In the genomic region with DNA sequence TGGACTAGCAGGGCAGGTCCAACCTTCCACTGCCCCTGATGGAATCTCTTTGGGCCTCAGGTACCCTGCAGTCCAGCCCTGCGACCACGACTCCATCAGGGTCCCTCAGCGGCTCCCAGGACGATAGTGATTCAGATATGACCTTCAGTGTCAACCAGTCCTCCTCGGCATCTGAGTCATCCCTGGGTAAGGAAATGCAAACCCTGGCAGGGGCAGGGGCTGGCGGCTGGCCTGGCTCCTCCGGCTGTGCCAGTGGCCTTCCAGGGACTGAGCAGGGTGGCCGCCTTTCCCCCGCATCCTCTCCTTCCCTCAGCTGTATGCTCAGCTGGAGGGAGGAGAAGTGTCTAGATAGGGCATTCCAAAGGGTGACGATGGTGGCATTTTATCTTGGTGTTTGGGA, we compare ENCODE assay signal across 30 cellular contexts. TPM values are rescaled to one million over a fixed set of nuclear protein-coding genes. Genes with fewer than 3 reads are reported as not detected.
DNase-seq lines count a peak whose midpoint lies in the region; ATAC-seq, FAIRE-seq and TF ChIP-seq lines count a peak whose summit lies in the region.
"Had no signal": no experiment of that assay in that cellular context is flagged by ENCODE, and none has a peak within 500 bp of the region (broad histone marks: within the 10 kb centered on the region; RNA-seq: fewer than 3 reads in every experiment).

No MANE protein-coding gene starts in this region.

- H3K36me3 Mint-ChIP-seq in MCF 10A (ENCODE audit: insufficient read depth, unreplicated experiment) = peaks cover 3% of the 10 kb centered on the region
- H3K36me3 Mint-ChIP-seq: activated CD4-positive, alpha-beta memory T cell treated with anti-CD3 and anti-CD28 coated beads for 36 hours; activated naive CD8-positive, alpha-beta T cell treated with anti-CD3 and anti-CD28 coated beads for 36 hours; natural killer cell had no signal

- no peak overlapping the region for H3K27ac Mint-ChIP-seq in MCF 10A (ENCODE audit: low read depth, unreplicated experiment)
- H3K27ac Mint-ChIP-seq: activated CD4-positive, alpha-beta memory T cell treated with anti-CD3 and anti-CD28 coated beads for 36 hours; activated naive CD8-positive, alpha-beta T cell treated with anti-CD3 and anti-CD28 coated beads for 36 hours; natural killer cell; stimulated activated memory B cell treated with anti-CD40 and anti-IgM and Interleukin-4, amounts not matched to agents 10 μg/mL and 1 μg/mL and 100 μg/mL, for 72 hours had no signal

- TF ChIP-seq RAD21 in SK-N-SH (IDR thresholded peaks at IDR 0.05; ENCODE audit: low read length) = no peak

- no peaks in the 10 kb centered on the region for H3K9me3 Mint-ChIP-seq in MCF 10A (ENCODE audit: unreplicated experiment)
- H3K9me3 Mint-ChIP-seq: activated CD4-positive, alpha-beta memory T cell treated with anti-CD3 and anti-CD28 coated beads for 36 hours; CD4-positive, alpha-beta T cell; central memory CD8-positive, alpha-beta T cell had no signal

- WGBS in mammary epithelial cell (ENCODE audit: low coverage, missing lambda C conversion rate) = 94% methylated on average over 9 of the region's 10 CpGs
- WGBS in SK-N-SH (ENCODE audit: low lambda C conversion rate) = 75% methylated on average over 10 of the region's 10 CpGs
- 88 to 91% methylated on average over 10 of the region's 10 CpGs for WGBS in pancreas, 2 donors
- 90% methylated on average over 10 of the region's 10 CpGs for WGBS in smooth muscle cell (ENCODE audit: low lambda C conversion rate)

- H3K27me3 ChIP-seq in mammary epithelial cell (ENCODE audit: insufficient read depth, low read length) = no peaks in the 10 kb centered on the region
- no peaks in the 10 kb centered on the region for H3K27me3 ChIP-seq in SK-N-SH (ENCODE audit: insufficient read depth)
- no peaks in the 10 kb centered on the region for H3K27me3 ChIP-seq in uterus
- H3K27me3 ChIP-seq in pancreas = no peaks in the 10 kb centered on the region
- H3K27me3 ChIP-seq in smooth muscle cell (ENCODE audit: low read depth) = peaks cover 7% of the 10 kb centered on the region
- H3K27me3 ChIP-seq: Peyer's patch had no signal

- TF ChIP-seq EP300 in SK-N-SH (IDR thresholded peaks at IDR 0.05; ENCODE audit: borderline replicate concordance in 1 of 2, low read depth in 1 of 2, low read length in 1 of 2) = no peak

- H3K36me3 ChIP-seq in mammary epithelial cell (ENCODE audit: insufficient read depth, low read length) (no peaks in the 10 kb centered on the region), SK-N-SH (replicated peaks in 1 of 2; ENCODE audit: control insufficient read depth in 1 of 2, insufficient read depth in 2 of 2, low read length in 1 of 2) (no peaks in the 10 kb centered on the region), uterus (no peaks in the 10 kb centered on the region), pancreas (no peaks in the 10 kb centered on the region), smooth muscle cell (ENCODE audit: low read depth) (no peaks in the 10 kb centered on the region)

- TF ChIP-seq POLR2A in uterus (IDR thresholded peaks at IDR 0.05) = no peak

- H4K20me1 ChIP-seq in mammary epithelial cell (ENCODE audit: insufficient read depth, low read length) = no peaks in the 10 kb centered on the region
- H4K20me1 ChIP-seq in SK-N-SH (ENCODE audit: insufficient read depth) = no peaks in the 10 kb centered on the region
- peaks cover 4% of the 10 kb centered on the region for H4K20me1 ChIP-seq in smooth muscle cell (ENCODE audit: low read depth)

- no peak overlapping the region for H3K27ac ChIP-seq in mammary epithelial cell (ENCODE audit: insufficient read depth, low read depth, low read length)
- no peak overlapping the region for H3K27ac ChIP-seq in SK-N-SH (ENCODE audit: low read depth in 2 of 2, low read length in 1 of 2)
- H3K27ac ChIP-seq in uterus = peak overlapping the region; percentile 17 to 38
- H3K27ac ChIP-seq in pancreas = no peak overlapping the region
- no peak overlapping the region for H3K27ac ChIP-seq in smooth muscle cell (ENCODE audit: low read depth)
- H3K27ac ChIP-seq: 22Rv1, HL-60 had no signal

- H3K27me3 Mint-ChIP-seq in MCF 10A (ENCODE audit: insufficient read depth, unreplicated experiment) = no peaks in the 10 kb centered on the region
- H3K27me3 Mint-ChIP-seq: CD4-positive, alpha-beta T cell had no signal

- BruUV-seq in MCF 10A (replicated peaks; lab: Mats Ljungman, UMichigan) = no TSS peak
- no TSS peak for BruUV-seq in mammary epithelial cell (replicated peaks; lab: Mats Ljungman, UMichigan)

- H3K4me3 Mint-ChIP-seq in MCF 10A (ENCODE audit: unreplicated experiment) = no peak overlapping the region
- H3K4me3 Mint-ChIP-seq: activated CD4-positive, alpha-beta memory T cell treated with anti-CD3 and anti-CD28 coated beads for 36 hours; activated naive CD8-positive, alpha-beta T cell treated with anti-CD3 and anti-CD28 coated beads for 36 hours; CD4-positive, alpha-beta T cell; central memory CD8-positive, alpha-beta T cell; dendritic cell treated with granulocyte-macrophage colony-stimulating factor and Interleukin-4, amounts not matched to agents 40 ng/mL and 50 ng/mL, for 4 days; natural killer cell; stimulated activated memory B cell treated with anti-CD40 and anti-IgM and Interleukin-4, amounts not matched to agents 10 μg/mL and 1 μg/mL and 100 μg/mL, for 72 hours had no signal

- no peaks in the 10 kb centered on the region for H3K9me2 ChIP-seq in SK-N-SH

- no peaks in the 10 kb centered on the region for H3K4me1 Mint-ChIP-seq in MCF 10A (ENCODE audit: insufficient read depth, unreplicated experiment)

- H3K9me3 ChIP-seq in mammary epithelial cell (replicated peaks; ENCODE audit: insufficient read depth, low read length) (no peaks in the 10 kb centered on the region), SK-N-SH (no peaks in the 10 kb centered on the region), uterus (no peaks in the 10 kb centered on the region), pancreas (no peaks in the 10 kb centered on the region), smooth muscle cell (replicated peaks; ENCODE audit: low read depth) (no peaks in the 10 kb centered on the region)
- H3K9me3 ChIP-seq: Peyer's patch had no signal

- intact Hi-C loops in MCF 10A (cut with micrococcal nuclease) (no loop called here), mammary epithelial cell (cut with micrococcal nuclease) (no loop called here), uterus (cut with DNase I; ENCODE audit: low total_unique reads) (no loop called here), pancreas (cut with DNase I) (no loop called here)

- H3K9ac ChIP-seq in mammary epithelial cell (ENCODE audit: insufficient read depth, low read length) = no peak overlapping the region
- no peak overlapping the region for H3K9ac ChIP-seq in SK-N-SH
- H3K9ac ChIP-seq in smooth muscle cell (ENCODE audit: low read depth) = no peak overlapping the region

- CTCF ChIA-PET in MCF 10A (lab: Yijun Ruan, JAX) (interaction anchor here (0.8 to 2.0 kb wide), 5 partner anchors 8 to 27 kb away, joined by 3 to 23 read pairs (median 5); no protein-coding TSS in a partner anchor), mammary epithelial cell (lab: Charles Lee; ENCODE audit: low non-redundant PET) (no interaction called here), SK-N-SH (lab: Yijun Ruan, JAX) (interaction anchor here (1.1 to 5.6 kb wide), 4 partner anchors 11 to 234 kb away, joined by 4 to 44 read pairs (median 4); no protein-coding TSS in a partner anchor)

- H3K4me3 ChIP-seq in mammary epithelial cell (replicated peaks in 1 of 3; ENCODE audit: insufficient read depth in 1 of 3, low read depth in 2 of 3, low read length in 3 of 3) (no peak overlapping the region), SK-N-SH (ENCODE audit: low read depth in 2 of 2, low read length in 1 of 2) (no peak overlapping the region), uterus (no peak overlapping the region), pancreas (no peak overlapping the region), smooth muscle cell (no peak overlapping the region)
- H3K4me3 ChIP-seq: Peyer's patch had no signal

- DNase-seq in MCF 10A (ENCODE audit: unreplicated experiment) = peak; percentile 24
- DNase-seq in mammary epithelial cell = no peak
- no peak for DNase-seq in SK-N-SH
- DNase-seq in hepatic stellate cell (ENCODE audit: low spot score) = peak; percentile 76
- no peak for DNase-seq in uterus
- no peak for DNase-seq in pancreas
- no peak for DNase-seq in smooth muscle cell (lab: John Stamatoyannopoulos, UW; ENCODE audit: unreplicated experiment)
- DNase-seq in NK-92 (lab: John Stamatoyannopoulos, UW; ENCODE audit: unreplicated experiment) = no peak
- DNase-seq: activated CD4-positive, alpha-beta memory T cell treated with anti-CD3 and anti-CD28 coated beads for 36 hours; activated naive CD8-positive, alpha-beta T cell treated with anti-CD3 and anti-CD28 coated beads for 36 hours; CD4-positive, alpha-beta T cell; DMS 273 treated with DMSO at 0.1 percent for 48 hours; GOT3; Kasumi-1; natural killer cell; NCI-H1092; NCI-H2029; NCI-H524 treated with DMSO at 0.1 percent for 48 hours; Peyer's patch; stimulated activated CD4-positive, alpha-beta T cell treated with anti-CD3 and anti-CD28 coated beads, Interleukin-12 subunit alpha, Interleukin-12 subunit beta, amount 100 ng/mL, for 4 hours; stimulated activated CD4-positive, alpha-beta T cell treated with anti-CD3 and anti-CD28 coated beads, Interleukin-4, amount 100 ng/mL, for 24 hours had no signal

- H3F3A ChIP-seq in SK-N-SH (replicated peaks; ENCODE audit: insufficient read depth) = no peaks in the 10 kb centered on the region
- no peaks in the 10 kb centered on the region for H3F3A ChIP-seq in smooth muscle cell (ENCODE audit: low read depth)

- ATAC-seq in pancreas = no peak
- ATAC-seq: activated CD4-positive, CD25-positive, alpha-beta regulatory T cell treated with anti-CD3 and anti-CD28 coated beads, Interleukin-2, amount 50 U/mL, for 24 hours; HepG2; natural killer cell; stimulated activated memory B cell treated with anti-CD40 and anti-IgM and Interleukin-4, amounts not matched to agents 10 μg/mL and 1 μg/mL and 100 μg/mL, for 72 hours had no signal

- dilution Hi-C loops in mammary epithelial cell (cut with HindIII; ENCODE audit: low sequenced_read_pairs) = no loop called here

- H3K4me2 ChIP-seq in mammary epithelial cell (ENCODE audit: insufficient read depth, low read depth, low read length) (no peak overlapping the region), SK-N-SH (no peak overlapping the region), smooth muscle cell (no peak overlapping the region)

- in situ Hi-C loops in mammary epithelial cell (cut with MboI; ENCODE audit: low sequenced_read_pairs in 2 of 2) = no loop called here

- no peak for TF ChIP-seq CTCF in MCF 10A (IDR thresholded peaks at IDR 0.05; ENCODE audit: unreplicated experiment)
- TF ChIP-seq CTCF in mammary epithelial cell (conservative IDR thresholded peaks at IDR 0.05 in 1 of 2, IDR thresholded peaks at IDR 0.05 in 1 of 2; ENCODE audit: extremely low read depth in 1 of 2, insufficient read depth in 1 of 2, low read depth in 1 of 2, low read length in 2 of 2) = no peak
- TF ChIP-seq CTCF in SK-N-SH (IDR thresholded peaks at IDR 0.05) = no peak
- no peak for TF ChIP-seq CTCF in uterus (IDR thresholded peaks at IDR 0.05)
- no peak for TF ChIP-seq CTCF in pancreas (IDR thresholded peaks at IDR 0.05)
- TF ChIP-seq CTCF in smooth muscle cell (IDR thresholded peaks at IDR 0.05; ENCODE audit: borderline replicate concordance, insufficient read depth, poor library complexity, severe bottlenecking) = no peak

- POLR2A ChIA-PET in MCF 10A (lab: Yijun Ruan, JAX) (no interaction called here), SK-N-SH (lab: Yijun Ruan, JAX) (no interaction called here)

- no peak for FAIRE-seq in pancreas (lab: Jason Lieb, UNC)
- FAIRE-seq: HepG2, islet of Langerhans, TTC549 had no signal

- H2AFZ ChIP-seq in mammary epithelial cell (ENCODE audit: low read depth, low read length) = no peak overlapping the region
- no peak overlapping the region for H2AFZ ChIP-seq in SK-N-SH (ENCODE audit: low read depth)
- H2AFZ ChIP-seq in smooth muscle cell (ENCODE audit: low read depth) = no peak overlapping the region

- H3K79me2 ChIP-seq in mammary epithelial cell (ENCODE audit: insufficient read depth, low read length) (no peaks in the 10 kb centered on the region), SK-N-SH (ENCODE audit: insufficient read depth) (no peaks in the 10 kb centered on the region), smooth muscle cell (ENCODE audit: low read depth) (no peaks in the 10 kb centered on the region)

- H3K4me1 ChIP-seq in mammary epithelial cell (ENCODE audit: insufficient read depth, low read length) (no peaks in the 10 kb centered on the region), SK-N-SH (ENCODE audit: control insufficient read depth in 1 of 2, insufficient read depth in 2 of 2, low read depth in 1 of 2, low read length in 1 of 2) (peaks cover 0 to 17% of the 10 kb centered on the region in 2 experiments; a peak in 1 of 4 replicates), uterus (no peaks in the 10 kb centered on the region), pancreas (peaks cover 11 to 20% (median 14%) of the 10 kb centered on the region in 3 donors), smooth muscle cell (ENCODE audit: low read depth) (no peaks in the 10 kb centered on the region)

RNA-seq across cellular contexts. Expression of gene NEURL1B, which starts 45.0 kb away (rescaled TPM):
- 4.8 and 7.6 TPM in 2 replicates for total RNA-seq in MCF 10A (2022)
- 1 to 10 TPM in 1 of 2 donors, under 1 TPM in 1; 0.50 to 2.9 TPM for total RNA-seq in mammary epithelial cell
- polyA plus RNA-seq in mammary epithelial cell = 1.5 TPM
- polyA minus RNA-seq in mammary epithelial cell = 0.36 TPM
- polyA plus RNA-seq in SK-N-SH (2012; rRNA removed) = 2.2 and 2.8 TPM in 2 replicates
- 1.8 and 2.8 TPM in 2 replicates for polyA plus RNA-seq in SK-N-SH (2012; cell fraction: cytosol; rRNA removed)
- 6.2 and 7.7 TPM in 2 replicates for polyA plus RNA-seq in SK-N-SH (2012; cell fraction: nucleus; rRNA removed)
- total RNA-seq in uterus = 100 to 1,000 TPM in 1 of 4 donors, 10 to 100 TPM in 3; 51.1 to 136 (median 74.1) TPM
- total RNA-seq in pancreas = 1 to 10 TPM; 2.8 to 7.8 (median 4.2) TPM
- polyA plus RNA-seq in pancreas = 1 to 10 TPM; 3.4 to 4.5 TPM
- 10.0 and 17.7 TPM in 2 replicates for total RNA-seq in smooth muscle cell
- polyA plus RNA-seq in smooth muscle cell = 3.1 and 3.7 TPM in 2 replicates

Comparison
In these comparisons a context has a peak if more than half of its experiments do, and no peak if none do; other contexts are left out.
1. DNase-seq: peak in MCF 10A (single experiment) and hepatic stellate cell (single experiment); none in mammary epithelial cell (single experiment), SK-N-SH (single experiment), uterus (0 of 2), pancreas (0 of 6), smooth muscle cell (single experiment) and NK-92 (single experiment).
2. H3K27ac ChIP-seq: peak in uterus (2 of 2); none in mammary epithelial cell (single experiment), SK-N-SH (0 of 2), pancreas (0 of 4) and smooth muscle cell (single experiment).